ENCODE assay signal across 23 cellular contexts in the genomic region with DNA sequence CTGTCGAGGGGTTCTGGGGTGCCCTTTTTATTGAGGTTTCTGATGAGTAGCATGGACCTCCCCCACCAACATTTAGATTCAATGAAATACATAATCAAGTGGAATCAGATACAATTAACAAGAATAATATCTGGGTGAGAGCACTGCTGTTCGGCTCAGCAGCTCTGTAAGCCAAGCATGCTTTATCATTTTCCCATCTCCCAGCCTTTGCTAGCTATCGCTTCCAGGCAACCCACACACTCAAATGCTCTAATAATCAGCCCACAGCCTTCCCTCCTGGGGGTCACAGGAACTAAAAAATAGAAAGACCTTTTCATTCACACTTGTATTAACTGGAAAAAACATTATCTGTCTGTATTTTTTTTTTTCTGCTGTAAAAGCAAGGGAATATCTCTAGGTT. TPM values are rescaled to one million over a fixed set of nuclear protein-coding genes. Genes with fewer than 3 reads are reported as not detected.
"Had no signal": no experiment of that assay in that cellular context is flagged by ENCODE, and none has a peak within 500 bp of the region (broad histone marks: within the 10 kb centered on the region; RNA-seq: fewer than 3 reads in every experiment).

No MANE protein-coding gene starts in this region.

- H3K27me3 ChIP-seq: gastrocnemius medialis, testis, tibial nerve had no signal

- H3K9me3 ChIP-seq: esophagus muscularis mucosa, gastrocnemius medialis, psoas muscle, testis, tibial nerve had no signal

- H3K36me3 ChIP-seq: esophagus muscularis mucosa, gastrocnemius medialis, tibial nerve had no signal

- ATAC-seq: gastrocnemius medialis; left cardiac atrium; left ventricle myocardium superior; psoas muscle; sciatic nerve; stimulated activated naive B cell treated with anti-CD40 and anti-IgM and Interleukin-4, amounts not matched to agents 10 μg/mL and 1 μg/mL and 100 μg/mL, for 72 hours; stimulated activated naive CD8-positive, alpha-beta T cell treated with anti-CD3 and anti-CD28 coated beads, Interleukin-15, amount 100 ng/mL, for 72 hours had no signal

- DNase-seq: effector memory CD4-positive, alpha-beta T cell; gastrocnemius medialis; immature natural killer cell; kidney; left cardiac atrium; left ventricle myocardium superior; mesendoderm; naive B cell; psoas muscle; stimulated activated CD4-positive, alpha-beta T cell treated with anti-CD3 and anti-CD28 coated beads, Interleukin-2, amount 100 ng/mL, for 24 hours; stimulated activated CD4-positive, alpha-beta T cell treated with anti-CD3 and anti-CD28 coated beads, Interleukin-4, amount 100 ng/mL, for 4 hours; stimulated activated naive B cell treated with anti-CD40 and anti-IgM and Interleukin-4, amounts not matched to agents 10 μg/mL and 1 μg/mL and 100 μg/mL, for 72 hours; stimulated activated naive CD8-positive, alpha-beta T cell treated with anti-CD3 and anti-CD28 coated beads, Interleukin-15, amount 100 ng/mL, for 72 hours; testis had no signal

- H3K4me3 ChIP-seq: esophagus muscularis mucosa, gastrocnemius medialis, lung, psoas muscle, skin epidermis, testis, tibial nerve had no signal

- H3K4me1 ChIP-seq: esophagus muscularis mucosa, gastrocnemius medialis, psoas muscle, testis, tibial nerve had no signal

RNA-seq across cellular contexts. Expression of gene PLPPR1, which starts 8.9 kb away (rescaled TPM):
- total RNA-seq: fibroblast of villous mesenchyme, gastrocnemius medialis, left ventricle myocardium superior, osteoblast, subcutaneous adipose tissue, ureter had no signal
